Comparison of ENCODE assay signal across 8 cellular contexts in the genomic region with DNA sequence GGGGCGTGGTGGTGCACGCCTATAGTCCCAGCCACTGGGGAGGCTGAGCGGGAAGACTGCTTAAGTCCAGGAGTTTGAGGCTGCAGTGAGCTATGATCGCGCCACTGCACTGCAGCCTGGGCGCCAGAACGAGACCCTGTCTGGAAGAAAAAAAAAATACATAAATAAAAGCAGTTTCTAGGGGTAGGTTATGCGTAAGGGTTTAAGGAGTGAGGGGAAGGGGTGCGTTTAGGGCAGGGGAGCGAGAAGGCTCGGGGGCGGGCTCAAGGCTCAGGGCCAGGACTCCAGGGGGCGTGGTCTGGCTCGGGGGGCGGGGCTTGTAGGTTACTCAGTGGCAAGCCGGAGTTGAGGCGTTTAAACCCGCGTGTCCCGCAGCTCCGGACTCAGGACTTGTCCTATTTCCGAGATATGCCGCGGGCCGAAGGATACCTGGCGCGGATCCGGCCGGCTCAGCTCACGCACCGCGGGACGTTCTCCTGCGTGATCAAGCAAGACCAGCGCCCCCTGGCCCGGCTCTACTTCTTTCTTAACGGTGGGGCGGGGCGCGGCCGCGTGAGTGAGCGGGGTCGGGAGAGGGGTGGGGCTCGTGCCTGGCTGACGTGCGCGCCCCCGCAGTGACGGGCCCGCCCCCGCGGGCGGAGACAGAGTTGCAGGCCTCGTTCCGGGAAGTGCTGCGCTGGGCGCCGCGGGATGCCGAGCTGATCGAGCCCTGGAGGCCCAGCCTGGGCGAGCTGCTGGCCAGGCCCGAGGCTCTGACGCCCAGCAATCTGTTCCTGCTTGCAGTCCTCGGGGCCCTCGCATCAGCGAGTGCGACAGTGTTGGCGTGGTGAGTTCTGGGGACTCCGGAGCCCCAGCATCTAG. TPM values are rescaled to one million over a fixed set of nuclear protein-coding genes. Genes with fewer than 3 reads are reported as not detected.
A peak's percentile ranks its signal among the peaks of the same experiment; 100 is the strongest.
DNase-seq lines count a peak whose midpoint lies in the region; ATAC-seq and TF ChIP-seq lines count a peak whose summit lies in the region.

No MANE protein-coding gene starts in this region.

- H3K27me3 ChIP-seq in Karpas-422 (ENCODE audit: low read length): no peaks in the 10 kb centered on the region
- no peaks in the 10 kb centered on the region for H3K27me3 ChIP-seq in SK-N-SH (ENCODE audit: insufficient read depth)
- no peaks in the 10 kb centered on the region for H3K27me3 ChIP-seq in ovary
- H3K27me3 ChIP-seq in thymus (ENCODE audit: control insufficient read depth, insufficient read depth): peaks cover 15% of the 10 kb centered on the region

- no peaks in the 10 kb centered on the region for H3K9me3 Mint-ChIP-seq in activated naive CD8-positive, alpha-beta T cell (ENCODE audit: low read depth)

- H3K4me1 Mint-ChIP-seq in activated naive CD8-positive, alpha-beta T cell (ENCODE audit: low read depth): peaks cover 24% of the 10 kb centered on the region

- peaks cover 63% of the 10 kb centered on the region for H3F3A ChIP-seq in SK-N-SH (replicated peaks; ENCODE audit: insufficient read depth)

- H3K4me2 ChIP-seq in Karpas-422 (ENCODE audit: low read depth, low read length, poor library complexity, severe bottlenecking) (peak overlapping the region; percentile 87), SK-N-SH (peak overlapping the region; percentile 82)

- no peak for TF ChIP-seq EP300 in SK-N-SH (IDR thresholded peaks at IDR 0.05; ENCODE audit: borderline replicate concordance in 1 of 2, low read depth in 1 of 2, low read length in 1 of 2)
- peak; percentile 93 for TF ChIP-seq EP300 in ovary (IDR thresholded peaks at IDR 0.05)

- H3K27me3 Mint-ChIP-seq in activated naive CD8-positive, alpha-beta T cell: no peaks in the 10 kb centered on the region

- TF ChIP-seq CTCF in SK-N-SH (IDR thresholded peaks at IDR 0.05): peak; percentile 56
- TF ChIP-seq CTCF in ovary (IDR thresholded peaks at IDR 0.05): peak; percentile 39 to 76 (median 72)

- CTCF ChIA-PET in SK-N-SH (lab: Yijun Ruan, JAX): interaction anchor here (0.6 to 2.8 kb wide), 8 partner anchors 8 to 1441 kb away, joined by 3 to 8 read pairs (median 4); no protein-coding TSS in a partner anchor

- intact Hi-C loops in head of caudate nucleus (cut with DNase I) (no loop called here), ovary (cut with DNase I) (loop anchor here in 1 of 4 donors (10.0 kb wide), 1 partner anchor 339 kb away; a partner anchor contains a TSS)

- H4K20me1 ChIP-seq in Karpas-422 (ENCODE audit: insufficient read depth, low read depth, low read length) (no peaks in the 10 kb centered on the region; the same call in 1 of the 2 replicates), SK-N-SH (ENCODE audit: insufficient read depth) (peaks cover 46% of the 10 kb centered on the region)

- H3K36me3 Mint-ChIP-seq in activated naive CD8-positive, alpha-beta T cell: peaks cover 12% of the 10 kb centered on the region

- H3K9me3 ChIP-seq in Karpas-422 (ENCODE audit: low read length): no peaks in the 10 kb centered on the region
- H3K9me3 ChIP-seq in SK-N-SH: no peaks in the 10 kb centered on the region
- H3K9me3 ChIP-seq in ovary: no peaks in the 10 kb centered on the region
- no peaks in the 10 kb centered on the region for H3K9me3 ChIP-seq in thymus (ENCODE audit: control insufficient read depth)

- H3K4me1 ChIP-seq in Karpas-422 (ENCODE audit: low read length) (peaks cover 22% of the 10 kb centered on the region), SK-N-SH (ENCODE audit: control insufficient read depth in 1 of 2, insufficient read depth in 2 of 2, low read depth in 1 of 2, low read length in 1 of 2) (peaks cover 0 to 7% of the 10 kb centered on the region in 2 experiments; a peak in 1 of 4 replicates), ovary (ENCODE audit: insufficient read depth) (peaks cover 10% of the 10 kb centered on the region), thymus (ENCODE audit: control insufficient read depth, insufficient read depth, low read length) (peaks cover 9% of the 10 kb centered on the region)

- TF ChIP-seq POLR2A in ovary (IDR thresholded peaks at IDR 0.05): peak; percentile 87

- H2AFZ ChIP-seq in Karpas-422 (ENCODE audit: low read length) (peak overlapping the region; percentile 40; the same call in 1 of the 2 replicates), SK-N-SH (ENCODE audit: low read depth) (peak overlapping the region; percentile 49; the same call in 1 of the 2 replicates)

- H3K79me2 ChIP-seq in Karpas-422 (ENCODE audit: low read length) (peaks cover 16% of the 10 kb centered on the region), SK-N-SH (ENCODE audit: insufficient read depth) (peaks cover 9% of the 10 kb centered on the region; the same call in 1 of the 2 replicates)

- H3K9me2 ChIP-seq in Karpas-422 (replicated peaks; ENCODE audit: insufficient read depth, low read length) (no peaks in the 10 kb centered on the region), SK-N-SH (no peaks in the 10 kb centered on the region)

- TF ChIP-seq RAD21 in SK-N-SH (IDR thresholded peaks at IDR 0.05; ENCODE audit: low read length): no peak

- peak overlapping the region; percentile 91 for H3K4me3 Mint-ChIP-seq in activated naive CD8-positive, alpha-beta T cell

- DNase-seq in DMS79 (lab: John Stamatoyannopoulos, UW) (peak; percentile 75), Karpas-422 (peak; percentile 99), SK-N-SH (peak; percentile 99), head of caudate nucleus (peak; percentile 89 to 98 (median 96)), ovary (peak; percentile 98 to 99 (median 98))

- WGBS in SK-N-SH (ENCODE audit: low lambda C conversion rate): 45% methylated on average over 15 of the region's 71 CpGs
- 3% methylated on average over 50 to 71 of the region's 71 CpGs for WGBS in ovary, 3 donors
- 1% methylated on average over 71 of the region's 71 CpGs for WGBS in thymus

- H3K27ac ChIP-seq in Karpas-422 (ENCODE audit: low read length): peak overlapping the region; percentile 92
- H3K27ac ChIP-seq in SK-N-SH (ENCODE audit: low read depth in 2 of 2, low read length in 1 of 2): peak overlapping the region; percentile 54 to 84
- H3K27ac ChIP-seq in ovary: peak overlapping the region; percentile 94 to 96
- peak overlapping the region; percentile 85 for H3K27ac ChIP-seq in thymus (ENCODE audit: low read depth)

- H3K4me3 ChIP-seq in Karpas-422 (ENCODE audit: low read length) (peak overlapping the region; percentile 99), SK-N-SH (ENCODE audit: low read depth in 2 of 2, low read length in 1 of 2) (peak overlapping the region; percentile 57 to 62), ovary (peak overlapping the region; percentile 75), thymus (ENCODE audit: low read length) (peak overlapping the region; percentile 67)

- H3K36me3 ChIP-seq in Karpas-422 (ENCODE audit: insufficient read depth, low read length) (peaks cover 15% of the 10 kb centered on the region), SK-N-SH (replicated peaks in 1 of 2; ENCODE audit: control insufficient read depth in 1 of 2, insufficient read depth in 2 of 2, low read length in 1 of 2) (peaks cover 27 to 75% of the 10 kb centered on the region in 2 experiments), ovary (no peaks in the 10 kb centered on the region), thymus (ENCODE audit: control insufficient read depth, insufficient read depth) (no peaks in the 10 kb centered on the region)

- H3K9ac ChIP-seq in Karpas-422 (ENCODE audit: low read length): peak overlapping the region; percentile 100
- peak overlapping the region; percentile 67 for H3K9ac ChIP-seq in SK-N-SH

- H3K27ac Mint-ChIP-seq in activated naive CD8-positive, alpha-beta T cell: peak overlapping the region; percentile 90

- peak; percentile 85 for ATAC-seq in GM21619 (IDR thresholded peaks at IDR 0.05; ENCODE audit: unreplicated experiment)

- POLR2A ChIA-PET in SK-N-SH (lab: Yijun Ruan, JAX): interaction anchor here (1.1 to 2.0 kb wide), 3 partner anchors 10 to 15 kb away, joined by 3 to 8 read pairs (median 4); no protein-coding TSS in a partner anchor

RNA-seq across cellular contexts. Expression of a gene that starts 10.8 kb away (rescaled TPM):
- total RNA-seq in Karpas-422 (2014; rRNA removed; shearing (Covaris generic); ENCODE audit: low replicate concordance): 20.7 and 49.8 TPM in 2 replicates
- polyA plus RNA-seq in SK-N-SH (2012; rRNA removed) (12.6 and 15.8 TPM in 2 replicates), ovary (10 to 100 TPM in 1 of 2 donors, 1 to 10 TPM in 1; 6.4 to 27.4 TPM), thymus (10.5 TPM)
- polyA plus RNA-seq in SK-N-SH (2012; cell fraction: cytosol; rRNA removed): 4.5 and 7.2 TPM in 2 replicates
- 97.2 and 166 TPM in 2 replicates for polyA plus RNA-seq in SK-N-SH (2012; cell fraction: nucleus; rRNA removed)
- 10 to 100 TPM; 30.3 to 93.2 (median 50.3) TPM for total RNA-seq in ovary

RNA-seq across cellular contexts. Expression of a gene that starts 19.9 kb away (rescaled TPM):
- total RNA-seq in Karpas-422 (2014; rRNA removed; shearing (Covaris generic); ENCODE audit: low replicate concordance): not detected in 2 replicates
- not detected in 2 replicates for polyA plus RNA-seq in SK-N-SH (2012; rRNA removed)
- not detected in 2 replicates for polyA plus RNA-seq in SK-N-SH (2012; cell fraction: cytosol; rRNA removed)
- 0.04 and 0.06 TPM in 2 replicates for polyA plus RNA-seq in SK-N-SH (2012; cell fraction: nucleus; rRNA removed)
- total RNA-seq in ovary: 100 to 1,000 TPM in 1 of 7 donors, 10 to 100 TPM in 3, 1 to 10 TPM in 3; 1.8 to 385 (median 15.3) TPM
- 1 to 10 TPM; 1.0 to 7.5 TPM for polyA plus RNA-seq in ovary
- polyA plus RNA-seq in thymus: 0.11 TPM

RNA-seq across cellular contexts. Expression of a gene that starts 47.8 kb away (rescaled TPM):
- 5.8 and 14.8 TPM in 2 replicates for total RNA-seq in Karpas-422 (2014; rRNA removed; shearing (Covaris generic); ENCODE audit: low replicate concordance)
- polyA plus RNA-seq in SK-N-SH (2012; rRNA removed) (0.03 TPM in 1 of 2 replicates, not detected in the other), ovary (10 to 100 TPM in 1 of 2 donors, 1 to 10 TPM in 1; 1.1 to 11.0 TPM), thymus (4.7 TPM)
- polyA plus RNA-seq in SK-N-SH (2012; cell fraction: cytosol; rRNA removed): not detected in 2 replicates
- 0.08 TPM in 1 of 2 replicates, not detected in the other for polyA plus RNA-seq in SK-N-SH (2012; cell fraction: nucleus; rRNA removed)
- total RNA-seq in ovary: 10 to 100 TPM in 1 of 7 donors, 1 to 10 TPM in 6; 1.8 to 18.2 (median 3.6) TPM

RNA-seq across cellular contexts. Expression of a gene that starts 57.1 kb away (rescaled TPM):
- total RNA-seq in Karpas-422 (2014; rRNA removed; shearing (Covaris generic); ENCODE audit: low replicate concordance): 0.58 and 7.9 TPM in 2 replicates
- polyA plus RNA-seq in SK-N-SH (2012; rRNA removed) (not detected in 2 replicates), ovary (1 to 10 TPM in 1 of 2 donors, under 1 TPM in 1; 0.21 to 1.1 TPM), thymus (1.4 TPM)
- polyA plus RNA-seq in SK-N-SH (2012; cell fraction: cytosol; rRNA removed): not detected in 2 replicates
- not detected in 2 replicates for polyA plus RNA-seq in SK-N-SH (2012; cell fraction: nucleus; rRNA removed)
- 1 to 10 TPM in 3 of 7 donors, under 1 TPM in 4; 0.23 to 2.4 (median 0.95) TPM for total RNA-seq in ovary

RNA-seq across cellular contexts. Expression of a gene that starts 57.3 kb away (rescaled TPM):
- 1.0 TPM in 1 of 2 replicates, not detected in the other for total RNA-seq in Karpas-422 (2014; rRNA removed; shearing (Covaris generic); ENCODE audit: low replicate concordance)
- polyA plus RNA-seq in SK-N-SH (2012; rRNA removed): 0.03 TPM in 1 of 2 replicates, not detected in the other
- polyA plus RNA-seq in SK-N-SH (2012; cell fraction: cytosol; rRNA removed): 0.04 and 0.05 TPM in 2 replicates
- 0.04 TPM in 1 of 2 replicates, not detected in the other for polyA plus RNA-seq in SK-N-SH (2012; cell fraction: nucleus; rRNA removed)
- 1 to 10 TPM in 3 of 7 donors, under 1 TPM in 3, not detected in 1; 0.11 to 4.1 (median 1.0) TPM for total RNA-seq in ovary
- under 1 TPM in 1 of 2 donors, not detected in 1; 0.27 TPM for polyA plus RNA-seq in ovary
- polyA plus RNA-seq in thymus: 7.3 TPM

Comparison
In these comparisons a context has a peak if more than half of its experiments do, and no peak if none do; other contexts are left out.
1. Peak in every context shown above with its lines: DNase-seq, ATAC-seq, H3K4me3 ChIP-seq and H3K27ac ChIP-seq.